3 cellular contexts compared by ENCODE assay signal in genomic region chr2:73870084-73870483, GRCh38.
A peak's percentile ranks its signal among the peaks of the same experiment; 100 is the strongest.
TF ChIP-seq lines count a peak whose summit lies in the region.

No MANE protein-coding gene starts in this region.

TF ChIP-seq in SK-N-SH, 30 proteins besides CTCF, POLR2A, EP300 and RAD21:
- TF ChIP-seq USF2 (IDR thresholded peaks at IDR 0.05; ENCODE audit: borderline replicate concordance, low read depth, low read length), result no peak
- TF ChIP-seq NFIC (IDR thresholded peaks at IDR 0.05; ENCODE audit: borderline replicate concordance), result peak; percentile 26; the same call in 1 of the 2 replicates
- no peak for TF ChIP-seq SIN3A (IDR thresholded peaks at IDR 0.05; ENCODE audit: borderline replicate concordance, low read depth, low read length)

TF ChIP-seq in SK-N-SH treated with all-trans-retinoic acid at 6 μM for 48 hours, 23 proteins besides CTCF, POLR2A, EP300 and RAD21 (continued from another document):
- TF ChIP-seq POU6F1 (CRISPR knock-in tag; IDR thresholded peaks at IDR 0.05; ENCODE audit: borderline replicate concordance, low read depth) (no peak), ZFP30 (CRISPR knock-in tag; IDR thresholded peaks at IDR 0.05) (no peak), TOX (CRISPR knock-in tag; IDR thresholded peaks at IDR 0.05; ENCODE audit: borderline replicate concordance) (no peak), BACH2 (CRISPR knock-in tag; IDR thresholded peaks at IDR 0.05; ENCODE audit: borderline replicate concordance) (no peak), SNAI2 (CRISPR knock-in tag; IDR thresholded peaks at IDR 0.05) (no peak), ZNF70 (CRISPR knock-in tag; IDR thresholded peaks at IDR 0.05) (no peak), ARNTL (CRISPR knock-in tag; IDR thresholded peaks at IDR 0.05; ENCODE audit: borderline replicate concordance, low read depth) (no peak), ZNF8 (CRISPR knock-in tag; IDR thresholded peaks at IDR 0.05) (no peak), GLIS3 (CRISPR knock-in tag; IDR thresholded peaks at IDR 0.05) (no peak)

TF ChIP-seq in GM23338, 12 proteins besides CTCF, POLR2A, EP300 and RAD21:
- TF ChIP-seq REST (IDR thresholded peaks at IDR 0.05; ENCODE audit: unreplicated experiment), result no peak
- TF ChIP-seq ZNF331 (CRISPR knock-in tag; IDR thresholded peaks at IDR 0.05; ENCODE audit: low read depth), result no peak
- TF ChIP-seq EZH2 (IDR thresholded peaks at IDR 0.05; ENCODE audit: low read depth, unreplicated experiment), result no peak
- no peak for TF ChIP-seq EZH2phosphoT487 (IDR thresholded peaks at IDR 0.05; ENCODE audit: unreplicated experiment)
- no peak for TF ChIP-seq NANOG (IDR thresholded peaks at IDR 0.05; ENCODE audit: borderline replicate concordance)
- no peak for TF ChIP-seq ETS1 (IDR thresholded peaks at IDR 0.05)
- no peak for TF ChIP-seq CREB1 (CRISPR knock-in tag; IDR thresholded peaks at IDR 0.05; ENCODE audit: low read depth)
- TF ChIP-seq POLR2AphosphoS5 (IDR thresholded peaks at IDR 0.05; ENCODE audit: low read depth), result no peak
